20 cellular contexts compared by ENCODE assay signal in the genomic region with DNA sequence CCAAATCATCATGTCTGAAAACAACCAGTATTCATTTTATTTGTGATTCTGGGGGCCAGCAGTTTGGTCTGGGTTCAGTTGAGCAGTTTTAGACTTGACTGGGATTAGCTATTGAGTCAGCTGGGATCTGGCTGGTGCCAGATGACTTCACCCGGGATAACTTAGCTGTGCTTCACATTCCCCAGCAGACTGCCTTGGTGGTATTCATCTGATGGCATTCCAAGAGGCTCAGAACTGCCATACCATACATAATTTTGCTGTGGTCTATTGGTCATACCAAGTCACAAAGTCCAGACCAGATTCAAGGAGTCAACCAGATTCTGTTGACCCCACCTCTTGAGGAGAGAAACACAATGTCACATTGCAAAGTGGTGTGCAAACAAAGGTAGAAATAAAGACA. TPM values are rescaled to one million over a fixed set of nuclear protein-coding genes. Genes with fewer than 3 reads are reported as not detected.
DNase-seq lines count a peak whose midpoint lies in the region; ATAC-seq and TF ChIP-seq lines count a peak whose summit lies in the region.
"Had no signal": no experiment of that assay in that cellular context is flagged by ENCODE, and none has a peak within 500 bp of the region (broad histone marks: within the 10 kb centered on the region; RNA-seq: fewer than 3 reads in every experiment).

No MANE protein-coding gene starts in this region.

- no peaks in the 10 kb centered on the region for H4K20me1 ChIP-seq in PC-9 (ENCODE audit: insufficient read depth)

- 0 out of 2 replicates have a peak, but pooled peaks cover 4% of the 10 kb centered on the region for H3K9me2 ChIP-seq in PC-9 (ENCODE audit: insufficient read depth)

- no TSS peak for BruUV-seq in PC-9 (replicated peaks; lab: Mats Ljungman, UMichigan)

- H3K4me3 ChIP-seq in AG10803 (ENCODE audit: low read length) (no peak overlapping the region), MG63 (no peak overlapping the region), PC-9 (no peak overlapping the region)
- H3K4me3 ChIP-seq: GM23248 had no signal

- H3K27me3 ChIP-seq in MG63, result no peaks in the 10 kb centered on the region
- no peaks in the 10 kb centered on the region for H3K27me3 ChIP-seq in PC-9 (ENCODE audit: insufficient read depth, low read depth)

- intact Hi-C loops in PC-9 (cut with micrococcal nuclease; ENCODE audit: unreplicated experiment), result no loop called here

- H2AFZ ChIP-seq in PC-9, result no peak overlapping the region
- H2AFZ ChIP-seq: GM23248 had no signal

- no peaks in the 10 kb centered on the region for H3K4me1 ChIP-seq in PC-9 (replicated peaks; ENCODE audit: insufficient read depth)
- H3K4me1 ChIP-seq: Caco-2 had no signal

- H3K36me3 ChIP-seq in MG63 (no peaks in the 10 kb centered on the region), PC-9 (ENCODE audit: low read depth) (no peaks in the 10 kb centered on the region)

- CTCF ChIA-PET in PC-9 (lab: Charles Lee), result no interaction called here

- POLR2A ChIA-PET in PC-9 (lab: Charles Lee; ENCODE audit: unreplicated experiment), result no interaction called here

- H3F3A ChIP-seq in PC-9 (ENCODE audit: insufficient read depth, low read depth), result no peaks in the 10 kb centered on the region

- no peak for ATAC-seq in GM18498 (IDR thresholded peaks at IDR 0.05; ENCODE audit: unreplicated experiment)
- ATAC-seq: HCT116, Panc1, SK-N-SH treated with all-trans-retinoic acid at 6 μM for 48 hours had no signal

- H3K9me3 ChIP-seq in MG63, result no peaks in the 10 kb centered on the region
- H3K9me3 ChIP-seq in PC-9 (ENCODE audit: insufficient read depth, low read depth), result no peaks in the 10 kb centered on the region
- H3K9me3 ChIP-seq: Caco-2 had no signal

- no peaks in the 10 kb centered on the region for H3K79me2 ChIP-seq in PC-9 (ENCODE audit: low read depth)

- H3K4me2 ChIP-seq in PC-9, result no peak overlapping the region

- DNase-seq in AG10803 (ENCODE audit: low read depth) (peak; percentile 24), MG63 (peak; percentile 67), glomerular visceral epithelial cell (ENCODE audit: extremely low spot score) (peak; percentile 63), renal cortical epithelial cell (ENCODE audit: low read depth) (peak; percentile 85), NCI-H2171 (lab: John Stamatoyannopoulos, UW) (no peak), PC-9 (no peak), NCI-H187 (lab: John Stamatoyannopoulos, UW) (no peak)
- DNase-seq: Caco-2, DMS153, GM23248, KBM-7, NCI-H1417 treated with DMSO at 0.1 percent for 48 hours, NCI-H2029, NCI-H510A, NCI-H82, SHP77 had no signal

- TF ChIP-seq CTCF in AG10803 (conservative IDR thresholded peaks at IDR 0.05; ENCODE audit: low read length) (no peak), PC-9 (conservative IDR thresholded peaks at IDR 0.05) (no peak)

- no peak overlapping the region for H3K27ac ChIP-seq in PC-9
- H3K27ac ChIP-seq: GM23248 had no signal

RNA-seq across cellular contexts. Expression of a gene that starts 7.8 kb away (rescaled TPM):
- not detected in 2 replicates for total RNA-seq in MG63 (2014; rRNA removed; shearing (Covaris generic); ENCODE audit: low replicate concordance)
- total RNA-seq in renal cortical epithelial cell, result 0.05 TPM in 1 of 2 replicates, not detected in the other
- total RNA-seq in PC-9 (2021), result not detected in 2 replicates
- total RNA-seq: GM23248 had no signal

Comparison
In these comparisons a context has a peak if more than half of its experiments do, and no peak if none do; other contexts are left out.
1. DNase-seq: peak in AG10803 (single experiment), MG63 (single experiment), glomerular visceral epithelial cell (single experiment) and renal cortical epithelial cell (single experiment); none in NCI-H2171 (single experiment), PC-9 (0 of 2) and NCI-H187 (0 of 2).